ENCODE assay signal across 21 cellular contexts in the genomic region with DNA sequence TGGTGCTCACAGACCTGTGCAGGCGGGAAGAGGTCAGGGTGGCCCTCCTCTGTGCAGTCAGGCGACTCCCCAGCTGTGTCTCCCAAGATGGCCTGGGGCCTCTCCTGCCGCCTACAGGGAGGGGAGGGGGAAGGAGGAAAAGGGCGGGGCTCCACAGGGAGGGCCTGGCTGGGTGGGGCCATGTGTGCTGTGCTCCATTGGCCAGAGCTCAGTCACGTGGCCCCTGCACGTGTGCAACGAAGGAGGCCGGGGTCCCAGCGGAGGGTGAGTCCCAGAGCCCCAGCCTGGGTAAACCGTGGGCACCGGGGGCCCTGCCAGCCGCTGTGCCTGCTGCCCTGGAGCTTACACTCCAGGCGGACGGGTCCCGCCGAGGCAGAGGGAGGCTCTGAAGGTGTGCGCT.
DNase-seq lines count a peak whose midpoint lies in the region; ATAC-seq and TF ChIP-seq lines count a peak whose summit lies in the region.
"Had no signal": no experiment of that assay in that cellular context is flagged by ENCODE, and none has a peak within 500 bp of the region (broad histone marks: within the 10 kb centered on the region; RNA-seq: fewer than 3 reads in every experiment).

No MANE protein-coding gene starts in this region.

- peaks cover 2% of the 10 kb centered on the region for H3K4me1 Mint-ChIP-seq in stimulated activated naive CD8-positive, alpha-beta T cell treated with anti-CD3 and anti-CD28 coated beads, Interleukin-15, amount 100 ng/mL, for 72 hours

- peaks cover 19 to 32% of the 10 kb centered on the region in 2 donors for H3K9me3 Mint-ChIP-seq in stimulated activated naive CD8-positive, alpha-beta T cell treated with anti-CD3 and anti-CD28 coated beads, Interleukin-15, amount 100 ng/mL, for 72 hours

- TF ChIP-seq CTCF in astrocyte of the cerebellum (IDR thresholded peaks at IDR 0.05; ENCODE audit: low read depth, low read length, missing control alignments): no peak

- H3K27me3 Mint-ChIP-seq in stimulated activated naive CD8-positive, alpha-beta T cell treated with anti-CD3 and anti-CD28 coated beads, Interleukin-15, amount 100 ng/mL, for 72 hours: no peaks in the 10 kb centered on the region
- H3K27me3 Mint-ChIP-seq: stimulated activated naive B cell treated with anti-CD40 and anti-IgM and Interleukin-4, amounts not matched to agents 10 μg/mL and 1 μg/mL and 100 μg/mL, for 72 hours had no signal

- H3K4me3 ChIP-seq in astrocyte of the cerebellum (ENCODE audit: low read depth, low read length): peak overlapping the region; percentile 10
- H3K4me3 ChIP-seq: adrenal gland, gastroesophageal sphincter, transverse colon had no signal

- in situ Hi-C loops in astrocyte of the cerebellum (cut with HindIII; ENCODE audit: low sequenced_read_pairs): no loop called here

- no peak overlapping the region for H3K4me3 Mint-ChIP-seq in stimulated activated naive CD8-positive, alpha-beta T cell treated with anti-CD3 and anti-CD28 coated beads, Interleukin-15, amount 100 ng/mL, for 72 hours
- H3K4me3 Mint-ChIP-seq: stimulated activated naive B cell treated with anti-CD40 and anti-IgM and Interleukin-4, amounts not matched to agents 10 μg/mL and 1 μg/mL and 100 μg/mL, for 72 hours; T-helper 2 cell treated with Interferon-gamma antibody and Interleukin-4, amounts not matched to agents 5 μg/mL and 100 μg/mL, for 36 hours had no signal

- no peak overlapping the region for H3K27ac Mint-ChIP-seq in stimulated activated naive CD8-positive, alpha-beta T cell treated with anti-CD3 and anti-CD28 coated beads, Interleukin-15, amount 100 ng/mL, for 72 hours
- H3K27ac Mint-ChIP-seq: activated T-helper 2 cell treated with anti-CD3 and anti-CD28 coated beads, Interferon-gamma antibody, Interleukin-2, Interleukin-4, amounts not matched to agents 10 μg/mL and 5 μg/mL and 100 μg/mL, durations not matched to agents 14 hours and 24 hours and 36 hours; stimulated activated naive B cell treated with anti-CD40 and anti-IgM and Interleukin-4, amounts not matched to agents 10 μg/mL and 1 μg/mL and 100 μg/mL, for 72 hours; T-helper 2 cell treated with Interferon-gamma antibody and Interleukin-4, amounts not matched to agents 5 μg/mL and 100 μg/mL, for 36 hours had no signal

- DNase-seq in NCI-H2029 (lab: John Stamatoyannopoulos, UW): peak; percentile 66
- no peak for DNase-seq in NCI-H2029 treated with DMSO at 0.1 percent for 48 hours (lab: John Stamatoyannopoulos, UW)
- no peak for DNase-seq in astrocyte of the cerebellum (ENCODE audit: low read depth)
- peak; percentile 52 for DNase-seq in left kidney (ENCODE audit: low read depth, low spot score)
- DNase-seq in stimulated activated naive CD8-positive, alpha-beta T cell treated with anti-CD3 and anti-CD28 coated beads, Interleukin-15, amount 100 ng/mL, for 72 hours: no peak
- no peak for DNase-seq in DMS 273 treated with DMSO at 0.1 percent for 48 hours (lab: John Stamatoyannopoulos, UW)
- no peak for DNase-seq in GF-D8 (lab: John Stamatoyannopoulos, UW)
- DNase-seq: activated CD4-positive, CD25-positive, alpha-beta regulatory T cell treated with anti-CD3 and anti-CD28 coated beads, Interleukin-2, amount 50 U/mL, for 72 hours; BE2C; KBM-7; MV-4-11; NCI-H1930; occipital lobe; stimulated activated naive B cell treated with anti-CD40 and anti-IgM and Interleukin-4, amounts not matched to agents 10 μg/mL and 1 μg/mL and 100 μg/mL, for 72 hours; transverse colon had no signal

- peak; percentile 46 for ATAC-seq in stimulated activated naive CD8-positive, alpha-beta T cell treated with anti-CD3 and anti-CD28 coated beads, Interleukin-15, amount 100 ng/mL, for 72 hours
- no peak for ATAC-seq in activated CD4-positive, CD25-positive, alpha-beta regulatory T cell treated with anti-CD3 and anti-CD28 coated beads, Interleukin-2, amount 50 U/mL, for 24 hours
- ATAC-seq: gastroesophageal sphincter; left lobe of liver; stimulated activated naive B cell treated with anti-CD40 and anti-IgM and Interleukin-4, amounts not matched to agents 10 μg/mL and 1 μg/mL and 100 μg/mL, for 72 hours had no signal

Comparison
In these comparisons a context has a peak if more than half of its experiments do, and no peak if none do; other contexts are left out.
1. DNase-seq: peak in NCI-H2029 (single experiment) and left kidney (single experiment); none in NCI-H2029 treated with DMSO at 0.1 percent for 48 hours (single experiment), astrocyte of the cerebellum (single experiment), stimulated activated naive CD8-positive, alpha-beta T cell treated with anti-CD3 and anti-CD28 coated beads, Interleukin-15, amount 100 ng/mL, for 72 hours (0 of 2), DMS 273 treated with DMSO at 0.1 percent for 48 hours (single experiment) and GF-D8 (single experiment).